ENCODE assay signal across 11 cellular contexts in the genomic region with DNA sequence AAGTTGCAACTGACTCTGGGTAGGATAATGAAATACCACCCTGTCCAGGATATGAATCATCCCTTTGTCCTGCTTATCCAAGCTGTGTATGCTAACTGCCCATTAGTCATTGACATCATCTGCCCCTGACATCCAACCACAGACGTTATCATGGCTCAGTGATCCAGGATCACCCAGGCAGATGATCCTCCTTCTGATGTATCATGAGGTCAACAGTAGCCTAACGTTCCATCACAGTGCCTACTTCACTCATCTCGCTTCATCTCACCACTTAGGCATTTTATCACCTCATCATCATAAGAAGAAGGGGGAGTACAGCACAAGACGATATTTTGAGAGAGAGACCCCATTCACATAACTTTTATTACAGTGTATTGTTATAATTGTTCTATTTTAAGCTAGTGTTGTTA. TPM values are rescaled to one million over a fixed set of nuclear protein-coding genes. Genes with fewer than 3 reads are reported as not detected.
A peak's percentile ranks its signal among the peaks of the same experiment; 100 is the strongest.
DNase-seq lines count a peak whose midpoint lies in the region; ATAC-seq and TF ChIP-seq lines count a peak whose summit lies in the region.
"Had no signal": no experiment of that assay in that cellular context is flagged by ENCODE, and none has a peak within 500 bp of the region (broad histone marks: within the 10 kb centered on the region; RNA-seq: fewer than 3 reads in every experiment).

No MANE protein-coding gene starts in this region.

- H3K36me3 Mint-ChIP-seq in activated naive CD8-positive, alpha-beta T cell treated with anti-CD3 and anti-CD28 coated beads, Interleukin-2, amount 50 U/mL, for 24 hours (ENCODE audit: low read depth), result no peaks in the 10 kb centered on the region
- H3K36me3 Mint-ChIP-seq in activated naive CD8-positive, alpha-beta T cell treated with anti-CD3 and anti-CD28 coated beads for 36 hours, result no peaks in the 10 kb centered on the region

- no peaks in the 10 kb centered on the region for H3K9me3 Mint-ChIP-seq in activated naive CD8-positive, alpha-beta T cell treated with anti-CD3 and anti-CD28 coated beads, Interleukin-2, amount 50 U/mL, for 24 hours
- no peaks in the 10 kb centered on the region for H3K9me3 Mint-ChIP-seq in activated naive CD8-positive, alpha-beta T cell treated with anti-CD3 and anti-CD28 coated beads for 36 hours
- H3K9me3 Mint-ChIP-seq: activated B cell treated with CpG ODN at 0.5 μM for 24 hours had no signal

- no peak overlapping the region for H3K27ac Mint-ChIP-seq in activated naive CD8-positive, alpha-beta T cell treated with anti-CD3 and anti-CD28 coated beads, Interleukin-2, amount 50 U/mL, for 24 hours
- H3K27ac Mint-ChIP-seq in activated naive CD8-positive, alpha-beta T cell treated with anti-CD3 and anti-CD28 coated beads for 36 hours, result no peak overlapping the region
- H3K27ac Mint-ChIP-seq: activated B cell treated with CpG ODN at 0.5 μM for 24 hours had no signal

- peak; percentile 43 for ATAC-seq in activated naive CD8-positive, alpha-beta T cell treated with anti-CD3 and anti-CD28 coated beads, Interleukin-2, amount 50 U/mL, for 24 hours
- ATAC-seq in HG03460 (IDR thresholded peaks at IDR 0.05; ENCODE audit: unreplicated experiment), result no peak

- H3K27me3 Mint-ChIP-seq in activated naive CD8-positive, alpha-beta T cell treated with anti-CD3 and anti-CD28 coated beads, Interleukin-2, amount 50 U/mL, for 24 hours, result peaks cover 2% of the 10 kb centered on the region
- H3K27me3 Mint-ChIP-seq in activated naive CD8-positive, alpha-beta T cell treated with anti-CD3 and anti-CD28 coated beads for 36 hours, result no peaks in the 10 kb centered on the region

- H3K4me3 ChIP-seq in fibroblast of the aortic adventitia (ENCODE audit: low read depth, low read length), result no peak overlapping the region
- H3K4me3 ChIP-seq: thoracic aorta had no signal

- no peak for TF ChIP-seq CTCF in fibroblast of the aortic adventitia (IDR thresholded peaks at IDR 0.05; ENCODE audit: insufficient read depth, low read length)

- H3K4me3 Mint-ChIP-seq in activated naive CD8-positive, alpha-beta T cell treated with anti-CD3 and anti-CD28 coated beads, Interleukin-2, amount 50 U/mL, for 24 hours, result no peak overlapping the region
- H3K4me3 Mint-ChIP-seq in activated naive CD8-positive, alpha-beta T cell treated with anti-CD3 and anti-CD28 coated beads for 36 hours, result no peak overlapping the region
- H3K4me3 Mint-ChIP-seq: activated B cell treated with CpG ODN at 0.5 μM for 24 hours had no signal

- no peaks in the 10 kb centered on the region for H3K4me1 Mint-ChIP-seq in activated naive CD8-positive, alpha-beta T cell treated with anti-CD3 and anti-CD28 coated beads, Interleukin-2, amount 50 U/mL, for 24 hours
- H3K4me1 Mint-ChIP-seq in activated naive CD8-positive, alpha-beta T cell treated with anti-CD3 and anti-CD28 coated beads for 36 hours, result no peaks in the 10 kb centered on the region
- H3K4me1 Mint-ChIP-seq: activated B cell treated with CpG ODN at 0.5 μM for 24 hours had no signal

- no peak for DNase-seq in activated naive CD8-positive, alpha-beta T cell treated with anti-CD3 and anti-CD28 coated beads, Interleukin-2, amount 50 U/mL, for 24 hours
- DNase-seq in activated naive CD8-positive, alpha-beta T cell treated with anti-CD3 and anti-CD28 coated beads for 36 hours, result no peak
- peak; percentile 59 for DNase-seq in T1000 (lab: John Stamatoyannopoulos, UW)
- peak; percentile 89 for DNase-seq in fibroblast of the aortic adventitia (ENCODE audit: low read depth)
- DNase-seq in NCI-H1694 (lab: John Stamatoyannopoulos, UW), result no peak
- DNase-seq in inferior parietal cortex (ENCODE audit: extremely low spot score), result no peak
- no peak for DNase-seq in stimulated activated CD4-positive, alpha-beta T cell treated with anti-CD3 and anti-CD28 coated beads, Interleukin-2, amount 100 ng/mL, for 24 hours
- DNase-seq: activated B cell treated with CpG ODN at 0.5 μM for 24 hours, kidney had no signal

RNA-seq across cellular contexts. Expression of a gene that starts 13.4 kb away (rescaled TPM):
- total RNA-seq in activated naive CD8-positive, alpha-beta T cell treated with anti-CD3 and anti-CD28 coated beads for 36 hours, result 10 to 100 TPM; 25.6 to 27.0 TPM
- total RNA-seq in fibroblast of the aortic adventitia (ENCODE audit: low replicate concordance), result 19.2 and 26.3 TPM in 2 replicates

RNA-seq across cellular contexts. Expression of a gene that starts 31.4 kb away (rescaled TPM):
- 10 to 100 TPM; 12.8 to 14.9 TPM for total RNA-seq in activated naive CD8-positive, alpha-beta T cell treated with anti-CD3 and anti-CD28 coated beads for 36 hours
- total RNA-seq in fibroblast of the aortic adventitia (ENCODE audit: low replicate concordance), result 7.5 and 10.2 TPM in 2 replicates

RNA-seq across cellular contexts. Expression of a gene that starts 50.5 kb away (rescaled TPM):
- total RNA-seq in activated naive CD8-positive, alpha-beta T cell treated with anti-CD3 and anti-CD28 coated beads for 36 hours, result 10 to 100 TPM; 19.0 to 20.7 TPM
- 24.0 and 83.6 TPM in 2 replicates for total RNA-seq in fibroblast of the aortic adventitia (ENCODE audit: low replicate concordance)

Comparison
In these comparisons a context has a peak if more than half of its experiments do, and no peak if none do; other contexts are left out.
1. DNase-seq: peak in T1000 (single experiment) and fibroblast of the aortic adventitia (single experiment); none in activated naive CD8-positive, alpha-beta T cell treated with anti-CD3 and anti-CD28 coated beads, Interleukin-2, amount 50 U/mL, for 24 hours (single experiment), activated naive CD8-positive, alpha-beta T cell treated with anti-CD3 and anti-CD28 coated beads for 36 hours (single experiment), NCI-H1694 (single experiment), inferior parietal cortex (single experiment) and stimulated activated CD4-positive, alpha-beta T cell treated with anti-CD3 and anti-CD28 coated beads, Interleukin-2, amount 100 ng/mL, for 24 hours (0 of 2).